Comparison of ENCODE assay signal across 1 cellular context in the genomic region with DNA sequence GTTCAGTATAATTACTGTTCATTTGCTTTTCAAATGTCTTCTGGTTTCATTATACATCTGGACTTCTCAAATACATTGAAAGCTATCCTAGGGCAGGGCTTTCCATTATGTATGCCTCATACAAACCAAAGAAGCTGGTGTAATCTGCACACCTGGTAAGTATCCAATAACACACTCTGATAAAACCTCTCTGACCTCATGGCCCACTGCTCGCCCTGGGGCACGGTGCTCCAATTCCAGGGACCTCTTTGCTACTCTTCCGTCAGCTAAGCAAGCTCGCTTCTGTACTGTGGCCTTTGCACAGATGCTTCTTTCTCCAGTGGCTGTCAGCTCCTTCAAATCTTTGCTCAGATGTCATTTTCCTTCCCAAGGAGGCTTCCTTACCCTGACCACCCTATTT.
TF ChIP-seq lines count a peak whose summit lies in the region.

No MANE protein-coding gene starts in this region.

TF ChIP-seq in SK-N-SH, 30 proteins besides CTCF, POLR2A, EP300 and RAD21:
- TF ChIP-seq, protein P1, sequence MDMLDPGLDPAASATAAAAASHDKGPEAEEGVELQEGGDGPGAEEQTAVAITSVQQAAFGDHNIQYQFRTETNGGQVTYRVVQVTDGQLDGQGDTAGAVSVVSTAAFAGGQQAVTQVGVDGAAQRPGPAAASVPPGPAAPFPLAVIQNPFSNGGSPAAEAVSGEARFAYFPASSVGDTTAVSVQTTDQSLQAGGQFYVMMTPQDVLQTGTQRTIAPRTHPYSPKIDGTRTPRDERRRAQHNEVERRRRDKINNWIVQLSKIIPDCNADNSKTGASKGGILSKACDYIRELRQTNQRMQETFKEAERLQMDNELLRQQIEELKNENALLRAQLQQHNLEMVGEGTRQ (IDR thresholded peaks at IDR 0.05; ENCODE audit: borderline replicate concordance, low read depth, low read length) = no peak
- TF ChIP-seq SIN3A (IDR thresholded peaks at IDR 0.05; ENCODE audit: borderline replicate concordance, low read depth, low read length) = no peak
